Comparison of ENCODE assay signal across 8 cellular contexts in genomic region chr9:66938289-66938688, GRCh38. TPM values are rescaled to one million over a fixed set of nuclear protein-coding genes. Genes with fewer than 3 reads are reported as not detected.
"Had no signal": no experiment of that assay in that cellular context is flagged by ENCODE, and none has a peak within 500 bp of the region (broad histone marks: within the 10 kb centered on the region; RNA-seq: fewer than 3 reads in every experiment).

No MANE protein-coding gene starts in this region.

RNA-seq across cellular contexts. Expression of gene SPATA31A3, which starts 54.1 kb away (rescaled TPM):
- total RNA-seq: LHCN-M2, MCF 10A, NCI-H460, OCI-LY7, PC-9, Right ventricle myocardium inferior, RPMI7951, SK-MEL-5 had no signal
